11 cellular contexts compared by ENCODE assay signal in genomic region chr10:100043344-100043743, GRCh38. TPM values are rescaled to one million over a fixed set of nuclear protein-coding genes. Genes with fewer than 3 reads are reported as not detected.
DNase-seq lines count a peak whose midpoint lies in the region; ATAC-seq and TF ChIP-seq lines count a peak whose summit lies in the region.
"Had no signal": no experiment of that assay in that cellular context is flagged by ENCODE, and none has a peak within 500 bp of the region (broad histone marks: within the 10 kb centered on the region; RNA-seq: fewer than 3 reads in every experiment).

No MANE protein-coding gene starts in this region.

- no peaks in the 10 kb centered on the region for H3K36me3 ChIP-seq in RWPE2 (ENCODE audit: low read depth)
- H3K36me3 ChIP-seq in mesendoderm (ENCODE audit: control insufficient read depth, insufficient read depth, low read length), result no peaks in the 10 kb centered on the region
- no peaks in the 10 kb centered on the region for H3K36me3 ChIP-seq in vagina
- H3K36me3 ChIP-seq in CD8-positive, alpha-beta T cell (ENCODE audit: insufficient read depth, low read length), result no peaks in the 10 kb centered on the region

- H3K18ac ChIP-seq in mesendoderm (ENCODE audit: low read length), result peak overlapping the region; percentile 41

- peaks cover 3% of the 10 kb centered on the region for H3K27me3 Mint-ChIP-seq in CD8-positive, alpha-beta T cell (ENCODE audit: low read depth)
- H3K27me3 Mint-ChIP-seq: brain, IgD-negative memory B cell had no signal

- no peak overlapping the region for H3K27ac Mint-ChIP-seq in CD8-positive, alpha-beta T cell
- H3K27ac Mint-ChIP-seq: IgD-negative memory B cell had no signal

- no peak overlapping the region for H3K4me2 ChIP-seq in mesendoderm (ENCODE audit: low read length)

- TF ChIP-seq POLR2A in vagina (IDR thresholded peaks at IDR 0.05), result no peak

- no peak overlapping the region for H4K5ac ChIP-seq in mesendoderm (ENCODE audit: low read length)

- H3K79me2 ChIP-seq in mesendoderm (ENCODE audit: control insufficient read depth, insufficient read depth, low read length), result no peaks in the 10 kb centered on the region

- TF ChIP-seq CTCF in RWPE2 (IDR thresholded peaks at IDR 0.05; ENCODE audit: poor library complexity, severe bottlenecking), result no peak
- TF ChIP-seq CTCF in vagina (IDR thresholded peaks at IDR 0.05), result no peak
- TF ChIP-seq CTCF in CD8-positive, alpha-beta T cell (IDR thresholded peaks at IDR 0.05), result no peak

- no peaks in the 10 kb centered on the region for H3K9me3 Mint-ChIP-seq in CD8-positive, alpha-beta T cell
- H3K9me3 Mint-ChIP-seq: brain, IgD-negative memory B cell had no signal

- H3K4me3 ChIP-seq in right cardiac atrium (ENCODE audit: low read length) (no peak overlapping the region), RWPE2 (ENCODE audit: severe bottlenecking) (no peak overlapping the region), mesendoderm (ENCODE audit: low read length) (no peak overlapping the region), vagina (no peak overlapping the region)
- H3K4me3 ChIP-seq in CD8-positive, alpha-beta T cell (ENCODE audit: low read depth, low read length), result no peak overlapping the region

- no peak overlapping the region for H3K9ac ChIP-seq in mesendoderm (ENCODE audit: low read length)

- no peak overlapping the region for H2BK15ac ChIP-seq in mesendoderm (replicated peaks; ENCODE audit: low read depth)

- H3K4me1 Mint-ChIP-seq in CD8-positive, alpha-beta T cell (ENCODE audit: low read depth), result no peaks in the 10 kb centered on the region

- H3K56ac ChIP-seq in mesendoderm (ENCODE audit: low read length), result no peak overlapping the region

- ATAC-seq in right cardiac atrium, result no peak
- no peak for ATAC-seq in Right ventricle myocardium superior (ENCODE audit: poor library complexity)
- ATAC-seq in RWPE2 (ENCODE audit: low read depth), result peak; percentile 70
- ATAC-seq in CD8-positive, alpha-beta T cell, result no peak

- H3K36me3 Mint-ChIP-seq in CD8-positive, alpha-beta T cell, result no peaks in the 10 kb centered on the region
- H3K36me3 Mint-ChIP-seq: brain, IgD-negative memory B cell had no signal

- H3K27ac ChIP-seq in right cardiac atrium (ENCODE audit: low read length), result peak overlapping the region; percentile 92
- peak overlapping the region; percentile 85 for H3K27ac ChIP-seq in RWPE2 (ENCODE audit: poor library complexity, severe bottlenecking)
- H3K27ac ChIP-seq in mesendoderm (ENCODE audit: low read depth, low read length), result peak overlapping the region; percentile 60
- H3K27ac ChIP-seq in vagina, result peak overlapping the region; percentile 77
- no peak overlapping the region for H3K27ac ChIP-seq in CD8-positive, alpha-beta T cell (ENCODE audit: low read depth, low read length)

- no peaks in the 10 kb centered on the region for H3K9me3 ChIP-seq in right cardiac atrium (ENCODE audit: control insufficient read depth, low read length)
- no peaks in the 10 kb centered on the region for H3K9me3 ChIP-seq in RWPE2 (ENCODE audit: severe bottlenecking)
- no peaks in the 10 kb centered on the region for H3K9me3 ChIP-seq in vagina
- no peaks in the 10 kb centered on the region for H3K9me3 ChIP-seq in CD8-positive, alpha-beta T cell (ENCODE audit: low read length)

- no peak overlapping the region for H3K4me3 Mint-ChIP-seq in CD8-positive, alpha-beta T cell
- H3K4me3 Mint-ChIP-seq: brain, IgD-negative memory B cell had no signal

- POLR2A ChIA-PET in CD8-positive, alpha-beta T cell (lab: Charles Lee), result no interaction called here

- 78% methylated on average over 2 of the region's 2 CpGs for WGBS in right cardiac atrium
- WGBS in mesendoderm (ENCODE audit: extremely low coverage, insufficient coverage, low lambda C conversion rate), result no CpG with 5 or more reads among the region's 2 CpGs

- H3K79me1 ChIP-seq in mesendoderm (ENCODE audit: low read length), result no peaks in the 10 kb centered on the region

- DNase-seq in right cardiac atrium (no peak), Right ventricle myocardium superior (no peak), RWPE2 (ENCODE audit: low spot score) (no peak), mesendoderm (no peak), vagina (ENCODE audit: extremely low spot score in 2 of 2) (no peak), NCI-H748 treated with DMSO at 0.1 percent for 48 hours (lab: John Stamatoyannopoulos, UW) (no peak), inferior parietal cortex (ENCODE audit: extremely low spot score) (no peak)
- no peak for DNase-seq in CD8-positive, alpha-beta T cell
- DNase-seq: activated CD4-positive, alpha-beta T cell treated with anti-CD3 and anti-CD28 coated beads, Interleukin-2, amount 50 U/mL, for 4 hours had no signal

- H3K4me1 ChIP-seq in right cardiac atrium (ENCODE audit: control insufficient read depth, insufficient read depth, low read length) (peaks cover 4% of the 10 kb centered on the region), RWPE2 (ENCODE audit: insufficient read depth, poor library complexity, severe bottlenecking) (peaks cover 23% of the 10 kb centered on the region), mesendoderm (ENCODE audit: control insufficient read depth, low read depth, low read length) (peaks cover 6% of the 10 kb centered on the region), vagina (peaks cover 46% of the 10 kb centered on the region)
- no peaks in the 10 kb centered on the region for H3K4me1 ChIP-seq in CD8-positive, alpha-beta T cell (ENCODE audit: insufficient read depth, low read length)

- CTCF ChIA-PET in CD8-positive, alpha-beta T cell (lab: Charles Lee), result interaction anchor here (1.0 to 12.3 kb wide), 2 partner anchors 8 to 196 kb away, joined by 3 to 256 read pairs; no protein-coding TSS in a partner anchor

- no peak overlapping the region for H3K23ac ChIP-seq in mesendoderm (ENCODE audit: low read length)

- H3K27me3 ChIP-seq in right cardiac atrium (ENCODE audit: control insufficient read depth, insufficient read depth), result no peaks in the 10 kb centered on the region
- H3K27me3 ChIP-seq in RWPE2 (ENCODE audit: insufficient read depth, poor library complexity, severe bottlenecking), result no peaks in the 10 kb centered on the region
- H3K27me3 ChIP-seq in mesendoderm (ENCODE audit: insufficient read depth, low read length, poor library complexity), result no peaks in the 10 kb centered on the region
- H3K27me3 ChIP-seq in vagina, result no peaks in the 10 kb centered on the region
- no peaks in the 10 kb centered on the region for H3K27me3 ChIP-seq in CD8-positive, alpha-beta T cell (ENCODE audit: insufficient read depth, low read length)

- H3K4ac ChIP-seq in mesendoderm (ENCODE audit: low read depth, low read length), result peak overlapping the region; percentile 50

- H2BK120ac ChIP-seq in mesendoderm (ENCODE audit: low read depth, low read length), result no peak overlapping the region

- no peak overlapping the region for H4K8ac ChIP-seq in mesendoderm (ENCODE audit: low read depth, low read length)

- H2AK5ac ChIP-seq in mesendoderm (ENCODE audit: low read length), result no peak overlapping the region

- no peak overlapping the region for H2BK5ac ChIP-seq in mesendoderm (ENCODE audit: low read length)

- intact Hi-C loops in right cardiac atrium (cut with DNase I) (no loop called here), Right ventricle myocardium superior (cut with DNase I) (no loop called here), vagina (cut with DNase I) (no loop called here)
- intact Hi-C loops in CD8-positive, alpha-beta T cell (cut with DNase I, micrococcal nuclease), result no loop called here

RNA-seq across cellular contexts. Expression of gene DNMBP, which starts 33.6 kb away (rescaled TPM):
- 10 to 100 TPM in 1 of 4 donors, 1 to 10 TPM in 3; 7.6 to 10.0 (median 8.0) TPM for total RNA-seq in right cardiac atrium
- polyA plus RNA-seq in right cardiac atrium, result 5.5 TPM
- 5.7 TPM for total RNA-seq in Right ventricle myocardium superior
- polyA plus RNA-seq in mesendoderm (2013, experiment 1 of 2), result 9.3 TPM
- 9.5 TPM for polyA plus RNA-seq in mesendoderm (2013, experiment 2 of 2)
- total RNA-seq in vagina, result 31.9 TPM
- total RNA-seq in CD8-positive, alpha-beta T cell, result 1 to 10 TPM; 4.0 to 4.1 TPM

RNA-seq across cellular contexts. Expression of gene CPN1, which starts 38.3 kb away (rescaled TPM):
- not detected for total RNA-seq in right cardiac atrium
- not detected for polyA plus RNA-seq in right cardiac atrium
- not detected for total RNA-seq in Right ventricle myocardium superior
- 0.24 TPM for polyA plus RNA-seq in mesendoderm (2013, experiment 1 of 2)
- 0.21 TPM for polyA plus RNA-seq in mesendoderm (2013, experiment 2 of 2)
- not detected for total RNA-seq in vagina
- total RNA-seq in CD8-positive, alpha-beta T cell, result not detected
- polyA plus RNA-seq: IgD-negative memory B cell had no signal
